In genomic region chr6:110618591-110619267, GRCh38 we compare ENCODE assay signal across 10 cellular contexts.
DNase-seq lines count a peak whose midpoint lies in the region; ATAC-seq and TF ChIP-seq lines count a peak whose summit lies in the region.
"Had no signal": no experiment of that assay in that cellular context is flagged by ENCODE, and none has a peak within 500 bp of the region (broad histone marks: within the 10 kb centered on the region; RNA-seq: fewer than 3 reads in every experiment).

No MANE protein-coding gene starts in this region.

- in situ Hi-C loops in astrocyte of the cerebellum (cut with HindIII; ENCODE audit: low sequenced_read_pairs) = no loop called here

- ATAC-seq in left colon (peak; percentile 91), GM18867 (IDR thresholded peaks at IDR 0.05; ENCODE audit: unreplicated experiment) (no peak)
- ATAC-seq in natural killer cell treated with Interleukin-12 subunit alpha and Interleukin-12 subunit beta and Interleukin-15 and Interleukin-18, amount 100 ng/mL, for 72 hours = no peak

- H3K27me3 Mint-ChIP-seq in natural killer cell treated with Interleukin-12 subunit alpha and Interleukin-12 subunit beta and Interleukin-15 and Interleukin-18, amount 100 ng/mL, for 72 hours = no peaks in the 10 kb centered on the region
- H3K27me3 Mint-ChIP-seq: activated naive CD8-positive, alpha-beta T cell had no signal

- no peak overlapping the region for H3K27ac Mint-ChIP-seq in natural killer cell treated with Interleukin-12 subunit alpha and Interleukin-12 subunit beta and Interleukin-15 and Interleukin-18, amount 100 ng/mL, for 72 hours

- H3K4me3 ChIP-seq in HFF-Myc (replicated peaks; ENCODE audit: low read depth, low read length) (no peak overlapping the region), astrocyte of the cerebellum (ENCODE audit: low read depth, low read length) (no peak overlapping the region)

- no peak overlapping the region for H3K4me3 Mint-ChIP-seq in natural killer cell treated with Interleukin-12 subunit alpha and Interleukin-12 subunit beta and Interleukin-15 and Interleukin-18, amount 100 ng/mL, for 72 hours
- H3K4me3 Mint-ChIP-seq: activated naive CD8-positive, alpha-beta T cell had no signal

- no peaks in the 10 kb centered on the region for H3K9me3 Mint-ChIP-seq in natural killer cell treated with Interleukin-12 subunit alpha and Interleukin-12 subunit beta and Interleukin-15 and Interleukin-18, amount 100 ng/mL, for 72 hours

- H3K36me3 Mint-ChIP-seq in natural killer cell treated with Interleukin-12 subunit alpha and Interleukin-12 subunit beta and Interleukin-15 and Interleukin-18, amount 100 ng/mL, for 72 hours = peaks cover 16% of the 10 kb centered on the region

- peaks cover 7% of the 10 kb centered on the region in 2 donors for H3K4me1 Mint-ChIP-seq in natural killer cell treated with Interleukin-12 subunit alpha and Interleukin-12 subunit beta and Interleukin-15 and Interleukin-18, amount 100 ng/mL, for 72 hours (ENCODE audit: low read depth in 2 of 2)

- intact Hi-C loops in left colon (cut with DNase I, micrococcal nuclease) = no loop called here

- peak; percentile 44 for DNase-seq in Ammon's horn (ENCODE audit: low spot score)
- no peak for DNase-seq in HFF-Myc (ENCODE audit: extremely low read depth, low read depth)
- no peak for DNase-seq in astrocyte of the cerebellum (ENCODE audit: low read depth)
- no peak for DNase-seq in left colon
- no peak for DNase-seq in activated CD4-positive, alpha-beta T cell treated with anti-CD3 and anti-CD28 coated beads for 1 hour
- no peak for DNase-seq in natural killer cell treated with Interleukin-12 subunit alpha and Interleukin-12 subunit beta and Interleukin-15 and Interleukin-18, amount 100 ng/mL, for 72 hours (ENCODE audit: low spot score)
- no peak for DNase-seq in NCI-H1436 treated with DMSO at 0.1 percent for 48 hours (lab: John Stamatoyannopoulos, UW)
- DNase-seq: NCI-H524 had no signal

- TF ChIP-seq CTCF in HFF-Myc (IDR thresholded peaks at IDR 0.05; ENCODE audit: low read depth, low read length, missing control alignments) = peak; percentile 13
- peak; percentile 39 for TF ChIP-seq CTCF in astrocyte of the cerebellum (IDR thresholded peaks at IDR 0.05; ENCODE audit: low read depth, low read length, missing control alignments)
